Comparison of ENCODE assay signal across 9 cellular contexts in the genomic region with DNA sequence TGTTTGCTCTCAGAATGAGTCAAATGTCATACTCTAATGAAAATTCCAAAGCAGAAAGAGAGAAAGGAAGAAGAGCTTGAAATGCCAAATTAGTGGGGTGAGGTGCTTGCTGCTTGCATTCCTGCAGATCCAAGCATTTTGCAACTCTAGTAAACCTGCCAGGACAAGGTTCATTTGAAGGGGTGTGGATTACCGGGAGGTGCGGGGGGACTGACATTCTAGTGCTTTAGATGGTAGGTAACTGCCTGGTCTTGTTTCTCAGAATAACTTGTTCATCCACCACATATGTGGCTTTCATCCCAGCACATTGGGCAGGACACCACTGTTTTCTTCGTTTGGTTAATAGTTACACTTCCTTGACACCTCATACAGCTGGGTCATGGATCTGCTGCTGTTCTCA.
DNase-seq lines count a peak whose midpoint lies in the region; ATAC-seq and TF ChIP-seq lines count a peak whose summit lies in the region.
"Had no signal": no experiment of that assay in that cellular context is flagged by ENCODE, and none has a peak within 500 bp of the region (broad histone marks: within the 10 kb centered on the region; RNA-seq: fewer than 3 reads in every experiment).

No MANE protein-coding gene starts in this region.

- peak; percentile 81 for DNase-seq in LNCaP clone FGC (ENCODE audit: low read depth)
- peak in 2 of 10 donors; percentile 12 to 44 for DNase-seq in dorsolateral prefrontal cortex
- DNase-seq in left lung: peak in 1 of 2 donors; percentile 50
- peak; percentile 60 for DNase-seq in testis
- no peak for DNase-seq in activated CD8-positive, alpha-beta memory T cell treated with anti-CD3 and anti-CD28 coated beads for 24 hours
- DNase-seq in CD4-positive, alpha-beta memory T cell: no peak
- DNase-seq in stimulated activated CD4-positive, alpha-beta T cell treated with anti-CD3 and anti-CD28 coated beads, Interleukin-4, amount 100 ng/mL, for 4 hours: no peak
- DNase-seq: NCI-H2227 treated with DMSO at 0.1 percent for 48 hours had no signal

- ATAC-seq in left lung: peak; percentile 62
- ATAC-seq in HG03196 (IDR thresholded peaks at IDR 0.05; ENCODE audit: unreplicated experiment): no peak

- peaks cover 2 to 4% of the 10 kb centered on the region in 2 donors for H3K27me3 Mint-ChIP-seq in CD4-positive, alpha-beta memory T cell

- H3K4me3 Mint-ChIP-seq in CD4-positive, alpha-beta memory T cell: no peak overlapping the region

- no peak for TF ChIP-seq POLR2A in testis (IDR thresholded peaks at IDR 0.05)

- no peaks in the 10 kb centered on the region for H3K4me1 Mint-ChIP-seq in CD4-positive, alpha-beta memory T cell

- H3K4me1 ChIP-seq in left lung (peaks cover 0 to 5% of the 10 kb centered on the region in 2 donors), testis (peaks cover 20% of the 10 kb centered on the region)
- H3K4me1 ChIP-seq in CD4-positive, alpha-beta memory T cell (ENCODE audit: insufficient read depth, low read length): no peaks in the 10 kb centered on the region

- WGBS in testis, 2 donors: 47 to 75% methylated on average over 3 of the region's 3 CpGs

- peaks cover 0 to 3% (median 0%) of the 10 kb centered on the region in 8 donors for H3K9me3 Mint-ChIP-seq in CD4-positive, alpha-beta memory T cell

- intact Hi-C loops in dorsolateral prefrontal cortex (cut with DNase I) (loop anchor here (1.0 to 10.0 kb wide), 5 partner anchors 36 to 399 kb away; a partner anchor contains a TSS), left lung (cut with DNase I) (no loop called here), testis (cut with DNase I; ENCODE audit: low total_unique reads) (loop anchor here (10.0 kb wide), 1 partner anchor 219 kb away; no protein-coding TSS in a partner anchor)
- intact Hi-C loops in CD4-positive, alpha-beta memory T cell (cut with micrococcal nuclease): no loop called here

- H3K36me3 ChIP-seq in left lung (no peaks in the 10 kb centered on the region), testis (ENCODE audit: low read depth, missing control alignments) (no peaks in the 10 kb centered on the region)
- no peaks in the 10 kb centered on the region for H3K36me3 ChIP-seq in CD4-positive, alpha-beta memory T cell (ENCODE audit: insufficient read depth, low read length)

- POLR2A ChIA-PET in CD4-positive, alpha-beta memory T cell (lab: Charles Lee; ENCODE audit: partially characterized antibody): no interaction called here

- TF ChIP-seq CTCF in LNCaP clone FGC (IDR thresholded peaks at IDR 0.05; ENCODE audit: control insufficient read depth, extremely low read depth, insufficient read depth) (no peak), dorsolateral prefrontal cortex (IDR thresholded peaks at IDR 0.05 in 54 of 56, conservative IDR thresholded peaks at IDR 0.05 in 2 of 56; ENCODE audit: low read depth in 1 of 56, partially characterized antibody in 56 of 56) (no peak), left lung (IDR thresholded peaks at IDR 0.05) (no peak), testis (IDR thresholded peaks at IDR 0.05) (no peak)

- no peaks in the 10 kb centered on the region for H3K27me3 ChIP-seq in dorsolateral prefrontal cortex
- H3K27me3 ChIP-seq in left lung: no peaks in the 10 kb centered on the region
- no peaks in the 10 kb centered on the region for H3K27me3 ChIP-seq in testis
- no peaks in the 10 kb centered on the region for H3K27me3 ChIP-seq in CD4-positive, alpha-beta memory T cell (ENCODE audit: insufficient read depth, low read length)

- peak overlapping the region; percentile 86 to 99 (median 96) for H3K27ac ChIP-seq in dorsolateral prefrontal cortex
- no peak overlapping the region for H3K27ac ChIP-seq in left lung
- H3K27ac ChIP-seq in testis: no peak overlapping the region
- H3K27ac ChIP-seq in CD4-positive, alpha-beta memory T cell (ENCODE audit: low read depth, low read length): no peak overlapping the region

- H3K4me3 ChIP-seq in LNCaP clone FGC (ENCODE audit: low read depth, low read length) (no peak overlapping the region), dorsolateral prefrontal cortex (no peak overlapping the region), left lung (no peak overlapping the region), testis (no peak overlapping the region)
- H3K4me3 ChIP-seq in CD4-positive, alpha-beta memory T cell (ENCODE audit: low read length in 2 of 2): no peak overlapping the region

- no peaks in the 10 kb centered on the region for H3K36me3 Mint-ChIP-seq in CD4-positive, alpha-beta memory T cell

- H3K9me3 ChIP-seq in left lung: no peaks in the 10 kb centered on the region
- no peaks in the 10 kb centered on the region for H3K9me3 ChIP-seq in testis
- no peaks in the 10 kb centered on the region for H3K9me3 ChIP-seq in CD4-positive, alpha-beta memory T cell (ENCODE audit: control insufficient read depth in 1 of 2, low read length in 2 of 2)

- no peak overlapping the region for H3K27ac Mint-ChIP-seq in CD4-positive, alpha-beta memory T cell

- CTCF ChIA-PET in CD4-positive, alpha-beta memory T cell (lab: Charles Lee; ENCODE audit: partially characterized antibody): interaction anchor here (0.9 kb wide), 1 partner anchor 13 kb away, joined by 3 read pairs; no protein-coding TSS in a partner anchor

Comparison
In these comparisons a context has a peak if more than half of its experiments do, and no peak if none do; other contexts are left out.
1. DNase-seq: peak in LNCaP clone FGC (single experiment) and testis (single experiment); none in activated CD8-positive, alpha-beta memory T cell treated with anti-CD3 and anti-CD28 coated beads for 24 hours (single experiment), CD4-positive, alpha-beta memory T cell (0 of 5) and stimulated activated CD4-positive, alpha-beta T cell treated with anti-CD3 and anti-CD28 coated beads, Interleukin-4, amount 100 ng/mL, for 4 hours (0 of 2).
2. H3K27ac ChIP-seq: peak in dorsolateral prefrontal cortex (59 of 59); none in left lung (0 of 2), testis (0 of 2) and CD4-positive, alpha-beta memory T cell (single experiment).
3. intact Hi-C loops: an anchor here in dorsolateral prefrontal cortex (1.0 to 10.0 kb wide) and testis (10.0 kb wide); none called in left lung and CD4-positive, alpha-beta memory T cell.